8 cellular contexts compared by ENCODE assay signal in genomic region chr1:44377925-44378784, GRCh38. TPM values are rescaled to one million over a fixed set of nuclear protein-coding genes. Genes with fewer than 3 reads are reported as not detected.
A peak's percentile ranks its signal among the peaks of the same experiment; 100 is the strongest.
DNase-seq lines count a peak whose midpoint lies in the region; ATAC-seq and TF ChIP-seq lines count a peak whose summit lies in the region.

No MANE protein-coding gene starts in this region.

- H3K27me3 Mint-ChIP-seq in naive thymus-derived CD8-positive, alpha-beta T cell = no peaks in the 10 kb centered on the region

- H3K4me3 ChIP-seq in epithelial cell of proximal tubule (ENCODE audit: low read depth, low read length) (no peak overlapping the region), tibial nerve (no peak overlapping the region)

- H3K36me3 ChIP-seq in tibial nerve = no peaks in the 10 kb centered on the region

- POLR2A ChIA-PET in naive thymus-derived CD8-positive, alpha-beta T cell (lab: Charles Lee) = no interaction called here

- peak; percentile 68 for TF ChIP-seq CTCF in GM12874 (IDR thresholded peaks at IDR 0.05; ENCODE audit: insufficient read depth, low read depth, low read length)
- TF ChIP-seq CTCF in epithelial cell of proximal tubule (conservative IDR thresholded peaks at IDR 0.05; ENCODE audit: low read depth, low read length) = peak; percentile 87
- TF ChIP-seq CTCF in tibial nerve (IDR thresholded peaks at IDR 0.05) = peak; percentile 48 to 72 (median 58)

- in situ Hi-C loops in ACHN (cut with HindIII; ENCODE audit: low pct_ligation_motif_present, low pct_unique_long_range_greater_than_20kb, low sequenced_read_pairs) = no loop called here

- no peak overlapping the region for H3K4me3 Mint-ChIP-seq in naive thymus-derived CD8-positive, alpha-beta T cell

- H3K4me1 Mint-ChIP-seq in naive thymus-derived CD8-positive, alpha-beta T cell = no peaks in the 10 kb centered on the region

- 57 to 64% methylated on average over 12 of the region's 12 CpGs for WGBS in tibial nerve, 2 donors

- no peaks in the 10 kb centered on the region for H3K27me3 ChIP-seq in tibial nerve

- DNase-seq in ACHN (peak; percentile 44), NCI-H345 treated with DMSO at 0.1 percent for 48 hours (lab: John Stamatoyannopoulos, UW; ENCODE audit: unreplicated experiment) (peak; percentile 5), epithelial cell of proximal tubule (ENCODE audit: low read depth) (no peak), tibial nerve (ENCODE audit: low spot score in 2 of 2) (peak in 1 of 2 donors; percentile 34)
- DNase-seq in activated CD4-positive, alpha-beta T cell treated with anti-CD3 and anti-CD28 coated beads, Interleukin-2, amount 50 U/mL, for 48 hours = peak; percentile 56 to 61
- peak; percentile 13 to 67 (median 42) for DNase-seq in naive thymus-derived CD8-positive, alpha-beta T cell

- H3K36me3 Mint-ChIP-seq in naive thymus-derived CD8-positive, alpha-beta T cell = no peaks in the 10 kb centered on the region

- H3K9me3 Mint-ChIP-seq in naive thymus-derived CD8-positive, alpha-beta T cell = no peaks in the 10 kb centered on the region

- H3K4me1 ChIP-seq in tibial nerve = no peaks in the 10 kb centered on the region

- no peak for ATAC-seq in naive thymus-derived CD8-positive, alpha-beta T cell
- no peak for ATAC-seq in HG03342 (IDR thresholded peaks at IDR 0.05; ENCODE audit: unreplicated experiment)

- no peak overlapping the region for H3K27ac ChIP-seq in tibial nerve

- no peak for TF ChIP-seq POLR2A in tibial nerve (IDR thresholded peaks at IDR 0.05)

- no peak overlapping the region for H3K27ac Mint-ChIP-seq in naive thymus-derived CD8-positive, alpha-beta T cell

- H3K9me3 ChIP-seq in tibial nerve = no peaks in the 10 kb centered on the region

- TF ChIP-seq EP300 in tibial nerve (IDR thresholded peaks at IDR 0.05) = no peak

RNA-seq across cellular contexts. Expression of gene ERI3, which starts 23.1 kb away (rescaled TPM):
- total RNA-seq in epithelial cell of proximal tubule (51.7 and 68.0 TPM in 2 replicates), tibial nerve (10 to 100 TPM; 60.1 to 82.2 (median 66.5) TPM)
- total RNA-seq in naive thymus-derived CD8-positive, alpha-beta T cell = 10 to 100 TPM; 27.2 to 34.5 TPM
- 10 to 100 TPM; 43.4 to 45.8 (median 43.6) TPM for polyA plus RNA-seq in naive thymus-derived CD8-positive, alpha-beta T cell

RNA-seq across cellular contexts. Expression of gene RNF220, which starts 26.9 kb away (rescaled TPM):
- total RNA-seq in epithelial cell of proximal tubule = 124 and 152 TPM in 2 replicates
- 100 to 1,000 TPM; 122 to 129 TPM for total RNA-seq in naive thymus-derived CD8-positive, alpha-beta T cell
- 100 to 1,000 TPM in 1 of 3 donors, 10 to 100 TPM in 2; 62.2 to 103 (median 75.6) TPM for polyA plus RNA-seq in naive thymus-derived CD8-positive, alpha-beta T cell
- 100 to 1,000 TPM; 110 to 151 (median 114) TPM for total RNA-seq in tibial nerve
